Comparison of ENCODE assay signal across 1 cellular context in the genomic region with DNA sequence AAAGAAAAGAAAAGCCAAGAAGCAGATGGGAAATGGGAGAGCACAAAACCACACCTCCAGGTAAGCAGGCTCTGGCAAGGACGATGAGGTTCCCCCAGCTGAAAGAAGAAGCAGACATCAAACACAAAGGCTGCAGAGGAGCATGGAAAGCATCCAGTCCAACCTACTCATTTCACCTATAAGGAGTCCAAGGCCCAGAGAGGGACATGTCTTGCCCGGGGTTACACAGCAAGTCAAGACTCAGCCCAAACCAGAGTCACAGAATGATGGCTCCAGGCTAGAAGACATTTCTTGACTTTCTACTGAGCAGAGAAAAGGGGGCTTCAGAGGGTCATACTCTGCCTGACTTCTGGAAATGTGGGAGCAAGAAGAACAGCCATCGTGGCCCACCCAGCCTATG.
A peak's percentile ranks its signal among the peaks of the same experiment; 100 is the strongest.
TF ChIP-seq lines count a peak whose summit lies in the region.

No MANE protein-coding gene starts in this region.

TF ChIP-seq in HepG2, 621 proteins besides CTCF, POLR2A, EP300 and RAD21 (continued from another document):
- TF ChIP-seq, protein P1, sequence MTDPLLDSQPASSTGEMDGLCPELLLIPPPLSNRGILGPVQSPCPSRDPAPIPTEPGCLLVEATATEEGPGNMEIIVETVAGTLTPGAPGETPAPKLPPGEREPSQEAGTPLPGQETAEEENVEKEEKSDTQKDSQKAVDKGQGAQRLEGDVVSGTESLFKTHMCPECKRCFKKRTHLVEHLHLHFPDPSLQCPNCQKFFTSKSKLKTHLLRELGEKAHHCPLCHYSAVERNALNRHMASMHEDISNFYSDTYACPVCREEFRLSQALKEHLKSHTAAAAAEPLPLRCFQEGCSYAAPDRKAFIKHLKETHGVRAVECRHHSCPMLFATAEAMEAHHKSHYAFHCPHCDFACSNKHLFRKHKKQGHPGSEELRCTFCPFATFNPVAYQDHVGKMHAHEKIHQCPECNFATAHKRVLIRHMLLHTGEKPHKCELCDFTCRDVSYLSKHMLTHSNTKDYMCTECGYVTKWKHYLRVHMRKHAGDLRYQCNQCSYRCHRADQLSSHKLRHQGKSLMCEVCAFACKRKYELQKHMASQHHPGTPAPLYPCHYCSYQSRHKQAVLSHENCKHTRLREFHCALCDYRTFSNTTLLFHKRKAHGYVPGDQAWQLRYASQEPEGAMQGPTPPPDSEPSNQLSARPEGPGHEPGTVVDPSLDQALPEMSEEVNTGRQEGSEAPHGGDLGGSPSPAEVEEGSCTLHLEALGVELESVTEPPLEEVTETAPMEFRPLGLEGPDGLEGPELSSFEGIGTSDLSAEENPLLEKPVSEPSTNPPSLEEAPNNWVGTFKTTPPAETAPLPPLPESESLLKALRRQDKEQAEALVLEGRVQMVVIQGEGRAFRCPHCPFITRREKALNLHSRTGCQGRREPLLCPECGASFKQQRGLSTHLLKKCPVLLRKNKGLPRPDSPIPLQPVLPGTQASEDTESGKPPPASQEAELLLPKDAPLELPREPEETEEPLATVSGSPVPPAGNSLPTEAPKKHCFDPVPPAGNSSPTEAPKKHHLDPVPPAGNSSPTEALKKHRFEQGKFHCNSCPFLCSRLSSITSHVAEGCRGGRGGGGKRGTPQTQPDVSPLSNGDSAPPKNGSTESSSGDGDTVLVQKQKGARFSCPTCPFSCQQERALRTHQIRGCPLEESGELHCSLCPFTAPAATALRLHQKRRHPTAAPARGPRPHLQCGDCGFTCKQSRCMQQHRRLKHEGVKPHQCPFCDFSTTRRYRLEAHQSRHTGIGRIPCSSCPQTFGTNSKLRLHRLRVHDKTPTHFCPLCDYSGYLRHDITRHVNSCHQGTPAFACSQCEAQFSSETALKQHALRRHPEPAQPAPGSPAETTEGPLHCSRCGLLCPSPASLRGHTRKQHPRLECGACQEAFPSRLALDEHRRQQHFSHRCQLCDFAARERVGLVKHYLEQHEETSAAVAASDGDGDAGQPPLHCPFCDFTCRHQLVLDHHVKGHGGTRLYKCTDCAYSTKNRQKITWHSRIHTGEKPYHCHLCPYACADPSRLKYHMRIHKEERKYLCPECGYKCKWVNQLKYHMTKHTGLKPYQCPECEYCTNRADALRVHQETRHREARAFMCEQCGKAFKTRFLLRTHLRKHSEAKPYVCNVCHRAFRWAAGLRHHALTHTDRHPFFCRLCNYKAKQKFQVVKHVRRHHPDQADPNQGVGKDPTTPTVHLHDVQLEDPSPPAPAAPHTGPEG (CRISPR knock-in tag; IDR thresholded peaks at IDR 0.05): no peak
- peak; percentile 47; the same call in 1 of the 2 replicates for TF ChIP-seq ZMYM3 (CRISPR knock-in tag; IDR thresholded peaks at IDR 0.05)
- TF ChIP-seq ZNF550 (CRISPR knock-in tag; IDR thresholded peaks at IDR 0.05; ENCODE audit: borderline replicate concordance): no peak
